Comparison of ENCODE assay signal across 14 cellular contexts in the genomic region with DNA sequence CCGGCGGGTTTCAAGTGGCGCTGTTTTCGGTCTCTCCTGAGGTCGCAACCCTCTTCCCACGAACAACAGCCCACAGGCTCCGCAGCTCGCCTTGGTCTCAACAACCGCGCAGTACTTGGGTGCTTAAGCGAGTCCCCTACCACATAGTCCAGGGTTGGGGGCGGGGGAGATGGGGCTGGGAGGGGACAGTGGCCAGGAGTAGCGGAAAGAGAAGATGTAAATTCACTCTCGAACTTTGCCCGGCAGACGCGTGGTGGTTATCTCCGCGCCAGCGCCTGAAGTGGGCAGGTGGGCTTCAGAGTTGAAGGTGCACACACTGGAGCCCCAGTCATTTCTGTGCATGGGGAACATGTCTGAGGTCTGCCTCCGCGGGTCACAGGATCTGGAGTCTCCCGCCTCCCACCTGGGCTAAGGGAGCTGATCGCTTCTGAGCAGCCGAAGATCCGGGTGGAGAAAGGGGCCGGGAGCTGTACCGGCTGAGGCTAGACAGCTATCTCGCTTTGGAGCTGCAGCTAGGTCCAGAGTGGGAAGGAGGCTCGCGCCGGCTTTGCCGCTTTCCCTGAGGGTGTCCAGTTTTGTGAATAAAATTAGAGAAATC. TPM values are rescaled to one million over a fixed set of nuclear protein-coding genes. Genes with fewer than 3 reads are reported as not detected.
DNase-seq lines count a peak whose midpoint lies in the region; ATAC-seq and TF ChIP-seq lines count a peak whose summit lies in the region.
"Had no signal": no experiment of that assay in that cellular context is flagged by ENCODE, and none has a peak within 500 bp of the region (broad histone marks: within the 10 kb centered on the region; RNA-seq: fewer than 3 reads in every experiment).

No MANE protein-coding gene starts in this region.

- no peak overlapping the region for H3K27ac Mint-ChIP-seq in stimulated activated naive CD8-positive, alpha-beta T cell treated with anti-CD3 and anti-CD28 coated beads, Interleukin-15, Interleukin-2, amounts not matched to agents 100 ng/mL and 50 ng/mL, for 24 hours
- H3K27ac Mint-ChIP-seq in chondrocyte (ENCODE audit: unreplicated experiment), result no peak overlapping the region

- peaks cover 47% of the 10 kb centered on the region for H3K4me1 Mint-ChIP-seq in stimulated activated naive CD8-positive, alpha-beta T cell treated with anti-CD3 and anti-CD28 coated beads, Interleukin-15, Interleukin-2, amounts not matched to agents 100 ng/mL and 50 ng/mL, for 24 hours (ENCODE audit: low read depth)
- H3K4me1 Mint-ChIP-seq in chondrocyte (ENCODE audit: low read depth), result peaks cover 57% of the 10 kb centered on the region

- H3K4me3 ChIP-seq in mucosa of descending colon, result no peak overlapping the region
- H3K4me3 ChIP-seq: BLaER1, lung had no signal

- no peaks in the 10 kb centered on the region for H3K36me3 Mint-ChIP-seq in stimulated activated naive CD8-positive, alpha-beta T cell treated with anti-CD3 and anti-CD28 coated beads, Interleukin-15, Interleukin-2, amounts not matched to agents 100 ng/mL and 50 ng/mL, for 24 hours (ENCODE audit: low read depth)
- H3K36me3 Mint-ChIP-seq in chondrocyte (ENCODE audit: low read depth), result peaks cover 3% of the 10 kb centered on the region

- intact Hi-C loops in mucosa of descending colon (cut with DNase I, micrococcal nuclease), result loop anchor here (2.0 to 5.0 kb wide), 2 partner anchors 274 to 293 kb away; no protein-coding TSS in a partner anchor

- H3K9me3 Mint-ChIP-seq in stimulated activated naive CD8-positive, alpha-beta T cell treated with anti-CD3 and anti-CD28 coated beads, Interleukin-15, Interleukin-2, amounts not matched to agents 100 ng/mL and 50 ng/mL, for 24 hours, result no peaks in the 10 kb centered on the region
- H3K9me3 Mint-ChIP-seq in chondrocyte (ENCODE audit: low read depth), result no peaks in the 10 kb centered on the region

- peaks cover 41% of the 10 kb centered on the region for H3K27me3 Mint-ChIP-seq in stimulated activated naive CD8-positive, alpha-beta T cell treated with anti-CD3 and anti-CD28 coated beads, Interleukin-15, Interleukin-2, amounts not matched to agents 100 ng/mL and 50 ng/mL, for 24 hours
- peaks cover 6% of the 10 kb centered on the region for H3K27me3 Mint-ChIP-seq in chondrocyte (ENCODE audit: low read depth)

- TF ChIP-seq CTCF in chondrocyte (IDR thresholded peaks at IDR 0.05), result no peak
- TF ChIP-seq CTCF in mucosa of descending colon (IDR thresholded peaks at IDR 0.05), result no peak

- H3K36me3 ChIP-seq in mucosa of descending colon (ENCODE audit: low read depth), result no peaks in the 10 kb centered on the region
- H3K36me3 ChIP-seq: cardiac muscle cell had no signal

- no peak for DNase-seq in stimulated activated naive CD8-positive, alpha-beta T cell treated with anti-CD3 and anti-CD28 coated beads, Interleukin-15, Interleukin-2, amounts not matched to agents 100 U/mL and 50 U/mL, for 24 hours
- DNase-seq in chondrocyte (ENCODE audit: low spot score) (no peak), mucosa of descending colon (peak in 2 of 3 donors; percentile 32 to 53), H4 (ENCODE audit: low spot score) (no peak), GM19240 (ENCODE audit: insufficient read length, low spot score) (no peak)
- DNase-seq: NCI-H1105 treated with DMSO at 0.1 percent for 48 hours had no signal

- peaks cover 12% of the 10 kb centered on the region for H3K4me1 ChIP-seq in mucosa of descending colon (ENCODE audit: low read depth)

- peak overlapping the region; percentile 23 for H3K4me3 Mint-ChIP-seq in stimulated activated naive CD8-positive, alpha-beta T cell treated with anti-CD3 and anti-CD28 coated beads, Interleukin-15, Interleukin-2, amounts not matched to agents 100 ng/mL and 50 ng/mL, for 24 hours
- H3K4me3 Mint-ChIP-seq in chondrocyte (ENCODE audit: unreplicated experiment), result peak overlapping the region; percentile 63

- ATAC-seq in stimulated activated naive CD8-positive, alpha-beta T cell treated with anti-CD3 and anti-CD28 coated beads, Interleukin-15, Interleukin-2, amounts not matched to agents 100 U/mL and 50 U/mL, for 24 hours, result no peak
- no peak for ATAC-seq in mucosa of descending colon
- no peak for ATAC-seq in GM19467 (IDR thresholded peaks at IDR 0.05; ENCODE audit: unreplicated experiment)
- ATAC-seq in HG03097 (IDR thresholded peaks at IDR 0.05; ENCODE audit: low FRiP score, unreplicated experiment), result no peak

- no peaks in the 10 kb centered on the region for H3K9me3 ChIP-seq in mucosa of descending colon
- H3K9me3 ChIP-seq: BLaER1 had no signal

RNA-seq across cellular contexts. Expression of gene FOXD2, which starts 4.3 kb away (rescaled TPM):
- total RNA-seq in chondrocyte (0.90 to 1.0 TPM (median 1.0 TPM) in 3 replicates), mucosa of descending colon (10 to 100 TPM in 2 of 3 donors, 1 to 10 TPM in 1; 7.7 to 24.8 (median 17.1) TPM)
- 0.52 and 1.5 TPM in 2 replicates for total RNA-seq in H4 (2014; rRNA removed; shearing (Covaris generic))
- total RNA-seq: cardiac muscle cell had no signal

RNA-seq across cellular contexts. Expression of gene FOXE3, which starts 17.5 kb away (rescaled TPM):
- total RNA-seq in chondrocyte (not detected in 3 replicates), mucosa of descending colon (under 1 TPM in 2 of 3 donors, not detected in 1; 0.23 to 0.39 TPM)
- not detected in 2 replicates for total RNA-seq in H4 (2014; rRNA removed; shearing (Covaris generic))
- total RNA-seq: cardiac muscle cell; frontal cortex; lung; T-helper 1 cell treated with Interleukin-12 subunit alpha and Interleukin-12 subunit beta and Interleukin-4 antibody, amounts not matched to agents 30 ng/mL and 1 ng/mL, for 36 hours had no signal

Comparison
In these comparisons a context has a peak if more than half of its experiments do, and no peak if none do; other contexts are left out.
1. DNase-seq: peak in mucosa of descending colon (2 of 3); none in stimulated activated naive CD8-positive, alpha-beta T cell treated with anti-CD3 and anti-CD28 coated beads, Interleukin-15, Interleukin-2, amounts not matched to agents 100 U/mL and 50 U/mL, for 24 hours (single experiment), chondrocyte (single experiment), H4 (single experiment) and GM19240 (single experiment).